In genomic region chr20:46501961-46502360, GRCh38 we compare ENCODE assay signal across 2 cellular contexts.
TF ChIP-seq lines count a peak whose summit lies in the region.

No MANE protein-coding gene starts in this region.

TF ChIP-seq in HepG2, 621 proteins besides CTCF, POLR2A, EP300 and RAD21:
- no peak for TF ChIP-seq TEF (CRISPR knock-in tag; IDR thresholded peaks at IDR 0.05)
- TF ChIP-seq PCBP2 (optimal IDR thresholded peaks at IDR 0.05; ENCODE audit: low read depth, low read length, poor library complexity, severe bottlenecking), result no peak
- no peak for TF ChIP-seq KDM2A (CRISPR knock-in tag; IDR thresholded peaks at IDR 0.05; ENCODE audit: borderline replicate concordance, low read depth)
- TF ChIP-seq UBTF (CRISPR knock-in tag; IDR thresholded peaks at IDR 0.05), result no peak

TF ChIP-seq in H1, 55 proteins besides CTCF, POLR2A, EP300 and RAD21:
- 0 out of 2 replicates have a peak, but pooled peaks have one; percentile 60 for TF ChIP-seq TCF12 (IDR thresholded peaks at IDR 0.05; ENCODE audit: low read depth, low read length)
- no peak for TF ChIP-seq TAF1 (IDR thresholded peaks at IDR 0.05; ENCODE audit: low read depth, low read length)
- no peak for TF ChIP-seq BRCA1 (IDR thresholded peaks at IDR 0.05; ENCODE audit: low read depth, low read length)
- TF ChIP-seq ZNF274 (IDR thresholded peaks at IDR 0.05; ENCODE audit: borderline replicate concordance, extremely low read depth, low read length), result peak; percentile 36; the same call in 1 of the 2 replicates
- TF ChIP-seq TEAD4 (IDR thresholded peaks at IDR 0.05; ENCODE audit: low read depth, low read length), result no peak
- no peak for TF ChIP-seq HDAC2 (IDR thresholded peaks at IDR 0.05; ENCODE audit: borderline replicate concordance in 1 of 2, low read depth in 2 of 2, low read length in 2 of 2)
